In the genomic region with DNA sequence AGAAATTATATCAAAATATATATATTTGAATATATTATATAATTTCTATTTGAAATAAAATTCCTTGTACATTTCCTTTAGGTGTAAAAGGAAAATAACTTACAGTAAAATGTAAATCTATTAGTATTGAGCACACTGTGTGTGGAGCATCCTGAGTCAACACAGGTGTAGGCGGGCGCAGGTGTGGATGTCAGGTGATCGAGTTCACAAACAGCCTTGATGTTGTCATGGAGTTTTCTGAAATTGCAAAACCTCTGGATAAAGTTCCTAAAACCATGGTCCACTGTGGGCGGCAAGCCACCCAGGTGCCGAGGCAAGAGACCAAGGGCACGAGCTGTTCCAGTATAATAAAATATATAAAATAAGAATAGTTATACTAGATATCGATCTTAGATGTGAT, we compare ENCODE assay signal across 19 cellular contexts.
"Had no signal": no experiment of that assay in that cellular context is flagged by ENCODE, and none has a peak within 500 bp of the region (broad histone marks: within the 10 kb centered on the region; RNA-seq: fewer than 3 reads in every experiment).

No MANE protein-coding gene starts in this region.

- H3K4me3 ChIP-seq: coronary artery, heart left ventricle, psoas muscle, right lobe of liver, testis, transverse colon had no signal

- H3K4me3 Mint-ChIP-seq: naive thymus-derived CD4-positive, alpha-beta T cell; nephron progenitor cell; stimulated activated memory B cell treated with anti-CD40 and anti-IgM and Interleukin-4, amounts not matched to agents 10 μg/mL and 1 μg/mL and 100 μg/mL, for 72 hours; stimulated activated naive CD8-positive, alpha-beta T cell treated with anti-CD3 and anti-CD28 coated beads, Interleukin-15, Interleukin-2, amounts not matched to agents 100 ng/mL and 50 ng/mL, for 24 hours had no signal

- ATAC-seq: heart left ventricle; naive thymus-derived CD4-positive, alpha-beta T cell; psoas muscle; right lobe of liver; stimulated activated memory B cell treated with anti-CD40 and anti-IgM and Interleukin-4, amounts not matched to agents 10 μg/mL and 1 μg/mL and 100 μg/mL, for 72 hours had no signal

- DNase-seq: effector CD8-positive, alpha-beta T cell; foreskin melanocyte; heart left ventricle; hippocampal formation; kidney glomerular epithelial cell; mesendoderm; naive thymus-derived CD4-positive, alpha-beta T cell; nephron progenitor cell; psoas muscle; retina; stimulated activated CD4-positive, alpha-beta T cell treated with anti-CD3 and anti-CD28 coated beads, Interleukin-15, amount 100 ng/mL, for 24 hours; stimulated activated CD4-positive, alpha-beta T cell treated with anti-CD3 and anti-CD28 coated beads, Interleukin-1b, Interleukin-23, amount 100 ng/mL, for 48 hours; stimulated activated CD4-positive, alpha-beta T cell treated with anti-CD3 and anti-CD28 coated beads, Interleukin-4, amount 100 ng/mL, for 24 hours; transverse colon had no signal

- H3K36me3 ChIP-seq: heart left ventricle, right lobe of liver, transverse colon had no signal

- H3K9me3 Mint-ChIP-seq: stimulated activated naive CD8-positive, alpha-beta T cell treated with anti-CD3 and anti-CD28 coated beads, Interleukin-15, Interleukin-2, amounts not matched to agents 100 ng/mL and 50 ng/mL, for 24 hours had no signal

- H3K27ac Mint-ChIP-seq: naive thymus-derived CD4-positive, alpha-beta T cell; nephron progenitor cell; stimulated activated memory B cell treated with anti-CD40 and anti-IgM and Interleukin-4, amounts not matched to agents 10 μg/mL and 1 μg/mL and 100 μg/mL, for 72 hours; stimulated activated naive CD8-positive, alpha-beta T cell treated with anti-CD3 and anti-CD28 coated beads, Interleukin-15, Interleukin-2, amounts not matched to agents 100 ng/mL and 50 ng/mL, for 24 hours had no signal

- H3K4me1 ChIP-seq: testis had no signal

- H3K9me3 ChIP-seq: psoas muscle, right lobe of liver, testis, transverse colon had no signal

- H3K36me3 Mint-ChIP-seq: naive thymus-derived CD4-positive, alpha-beta T cell; stimulated activated memory B cell treated with anti-CD40 and anti-IgM and Interleukin-4, amounts not matched to agents 10 μg/mL and 1 μg/mL and 100 μg/mL, for 72 hours had no signal

- H3K27ac ChIP-seq: coronary artery, heart left ventricle, psoas muscle, right lobe of liver, testis, transverse colon had no signal

- H3K27me3 ChIP-seq: right lobe of liver, testis, transverse colon had no signal
